Comparison of ENCODE assay signal across 1 cellular context in genomic region chr19:10424011-10424637, GRCh38.
TF ChIP-seq lines count a peak whose summit lies in the region.

No MANE protein-coding gene starts in this region.

TF ChIP-seq in GM12878, 131 proteins besides CTCF, POLR2A, EP300 and RAD21 (continued from another document):
- peak; percentile 32; the same call in 1 of the 2 replicates for TF ChIP-seq RELB (IDR thresholded peaks at IDR 0.05; ENCODE audit: low read depth)
- no peak for TF ChIP-seq BRCA1 (IDR thresholded peaks at IDR 0.05; ENCODE audit: low read depth, low read length)
- no peak for TF ChIP-seq PAX5 (IDR thresholded peaks at IDR 0.05; ENCODE audit: borderline replicate concordance, low read depth, low read length)
- TF ChIP-seq ZSCAN29 (IDR thresholded peaks at IDR 0.05), result no peak
- no peak for TF ChIP-seq E4F1 (IDR thresholded peaks at IDR 0.05; ENCODE audit: borderline replicate concordance, partially characterized antibody)
- peak; percentile 74 for TF ChIP-seq GATAD2B (conservative IDR thresholded peaks at IDR 0.05; ENCODE audit: low read depth)
- no peak for TF ChIP-seq CEBPZ (IDR thresholded peaks at IDR 0.05; ENCODE audit: low read depth, low read length)
- 0 out of 2 replicates have a peak, but pooled peaks have one; percentile 41 for TF ChIP-seq YY1 (IDR thresholded peaks at IDR 0.05; ENCODE audit: low read depth, low read length)
- peak; percentile 26 for TF ChIP-seq RELA (IDR thresholded peaks at IDR 0.05; ENCODE audit: borderline replicate concordance, partially characterized antibody)
- TF ChIP-seq IKZF1 (conservative IDR thresholded peaks at IDR 0.05), result peak; percentile 99
- TF ChIP-seq HCFC1 (IDR thresholded peaks at IDR 0.05; ENCODE audit: low read length), result no peak
- no peak for TF ChIP-seq ZNF384 (IDR thresholded peaks at IDR 0.05; ENCODE audit: borderline replicate concordance, low read depth, low read length)
- TF ChIP-seq E2F8 (IDR thresholded peaks at IDR 0.05; ENCODE audit: low read depth, partially characterized antibody), result no peak
- no peak for TF ChIP-seq ATF7 (IDR thresholded peaks at IDR 0.05; ENCODE audit: low read depth)
- no peak for TF ChIP-seq TCF7 (IDR thresholded peaks at IDR 0.05; ENCODE audit: borderline replicate concordance)
- peak; percentile 28 for TF ChIP-seq MEF2B (IDR thresholded peaks at IDR 0.05; ENCODE audit: partially characterized antibody, poor library complexity, severe bottlenecking)
- no peak for TF ChIP-seq CHD4 (IDR thresholded peaks at IDR 0.05)
- TF ChIP-seq ASH2L (IDR thresholded peaks at IDR 0.05; ENCODE audit: borderline replicate concordance, low read depth), result no peak
- TF ChIP-seq SMARCA5 (IDR thresholded peaks at IDR 0.05), result peak; percentile 44
- TF ChIP-seq SUPT20H (IDR thresholded peaks at IDR 0.05; ENCODE audit: borderline replicate concordance, control insufficient read depth, low read depth, low read length), result no peak
- TF ChIP-seq ESRRA (IDR thresholded peaks at IDR 0.05; ENCODE audit: low read length), result no peak
- no peak for TF ChIP-seq MYC (IDR thresholded peaks at IDR 0.05; ENCODE audit: insufficient read depth, insufficient read length, insufficient replicate concordance, low read length, severe bottlenecking)
- peak; percentile 38; the same call in 1 of the 2 replicates for TF ChIP-seq MAX (IDR thresholded peaks at IDR 0.05; ENCODE audit: low read depth, low read length)
- peak; percentile 33; the same call in 1 of the 2 replicates for TF ChIP-seq RB1 (IDR thresholded peaks at IDR 0.05; ENCODE audit: borderline replicate concordance)
- peak; percentile 63 for TF ChIP-seq SMC3 (IDR thresholded peaks at IDR 0.05; ENCODE audit: borderline replicate concordance, low read length)
- no peak for TF ChIP-seq MTA2 (IDR thresholded peaks at IDR 0.05; ENCODE audit: low read depth)
- no peak for TF ChIP-seq STAT1 (conservative IDR thresholded peaks at IDR 0.05)
- TF ChIP-seq BCL3 (IDR thresholded peaks at IDR 0.05; ENCODE audit: borderline replicate concordance, insufficient read depth, low read depth, low read length, poor library complexity, severe bottlenecking), result no peak
- no peak for TF ChIP-seq POU2F2 (IDR thresholded peaks at IDR 0.05; ENCODE audit: borderline replicate concordance, low read depth, low read length)
- no peak for TF ChIP-seq SIN3A (IDR thresholded peaks at IDR 0.05; ENCODE audit: low read depth, low read length)
- TF ChIP-seq TCF3 (IDR thresholded peaks at IDR 0.05; ENCODE audit: borderline replicate concordance, insufficient read depth, low read depth, low read length), result no peak
- no peak for TF ChIP-seq SMAD5 (IDR thresholded peaks at IDR 0.05; ENCODE audit: low read depth)
- no peak for TF ChIP-seq BCLAF1 (IDR thresholded peaks at IDR 0.05)
- TF ChIP-seq NFYA (IDR thresholded peaks at IDR 0.05; ENCODE audit: borderline replicate concordance, low read depth, low read length), result no peak
- TF ChIP-seq ZNF274 (IDR thresholded peaks at IDR 0.05; ENCODE audit: insufficient read depth, insufficient read length), result no peak
- no peak for TF ChIP-seq KDM1A (IDR thresholded peaks at IDR 0.05; ENCODE audit: borderline replicate concordance)
- TF ChIP-seq MXI1 (IDR thresholded peaks at IDR 0.05; ENCODE audit: low read depth, low read length), result peak; percentile 45; the same call in 1 of the 2 replicates
- no peak for TF ChIP-seq NRF1 (conservative IDR thresholded peaks at IDR 0.05; ENCODE audit: low read depth, low read length)
- no peak for TF ChIP-seq ELK1 (IDR thresholded peaks at IDR 0.05; ENCODE audit: low read depth, low read length)
